Comparison of ENCODE assay signal across 8 cellular contexts in genomic region chr11:75565916-75566762, GRCh38. TPM values are rescaled to one million over a fixed set of nuclear protein-coding genes. Genes with fewer than 3 reads are reported as not detected.
DNase-seq lines count a peak whose midpoint lies in the region; ATAC-seq and TF ChIP-seq lines count a peak whose summit lies in the region.
"Had no signal": no experiment of that assay in that cellular context is flagged by ENCODE, and none has a peak within 500 bp of the region (broad histone marks: within the 10 kb centered on the region; RNA-seq: fewer than 3 reads in every experiment).

No MANE protein-coding gene starts in this region.

- peaks cover 69% of the 10 kb centered on the region for H3K79me2 ChIP-seq in GM23338 (replicated peaks; ENCODE audit: insufficient read depth)

- H3K27ac ChIP-seq in GM23338 (ENCODE audit: low read depth): peak overlapping the region; percentile 81
- H3K27ac ChIP-seq in left ventricle myocardium inferior (replicated peaks): peak overlapping the region; percentile 100
- H3K27ac ChIP-seq in skeletal muscle tissue (ENCODE audit: low read depth, low read length): peak overlapping the region; percentile 100

- H3K36me3 ChIP-seq in GM23338 (ENCODE audit: insufficient read depth) (peaks cover 43% of the 10 kb centered on the region), left ventricle myocardium inferior (peaks cover 68% of the 10 kb centered on the region), skeletal muscle tissue (ENCODE audit: control insufficient read depth in 3 of 3, insufficient read depth in 3 of 3, low read length in 3 of 3) (peaks cover 45 to 50% (median 46%) of the 10 kb centered on the region in 3 donors)

- TF ChIP-seq CTCF in GM23338 (conservative IDR thresholded peaks at IDR 0.05; ENCODE audit: low read depth in 2 of 2): no peak
- TF ChIP-seq CTCF in left ventricle myocardium inferior (IDR thresholded peaks at IDR 0.05; ENCODE audit: borderline replicate concordance): no peak

- H3K36me3 Mint-ChIP-seq in GM23338 (ENCODE audit: low read depth): peaks cover 81% of the 10 kb centered on the region
- H3K36me3 Mint-ChIP-seq in activated CD8-positive, alpha-beta T cell treated with anti-CD3 and anti-CD28 coated beads, Interleukin-2, amount 10 ng/mL, durations not matched to agents 7 days and 5 days (ENCODE audit: low read depth): peaks cover 11% of the 10 kb centered on the region

- no peaks in the 10 kb centered on the region for H3K9me3 Mint-ChIP-seq in GM23338
- H3K9me3 Mint-ChIP-seq in activated CD8-positive, alpha-beta T cell treated with anti-CD3 and anti-CD28 coated beads, Interleukin-2, amount 10 ng/mL, durations not matched to agents 7 days and 5 days (ENCODE audit: insufficient read depth): no peaks in the 10 kb centered on the region

- intact Hi-C loops in left ventricle myocardium inferior (cut with micrococcal nuclease): no loop called here

- H3K4me2 ChIP-seq in GM23338: peak overlapping the region; percentile 86; the same call in 1 of the 2 replicates

- ATAC-seq in GM23338: no peak
- no peak for ATAC-seq in activated CD8-positive, alpha-beta T cell treated with anti-CD3 and anti-CD28 coated beads, Interleukin-2, amount 10 ng/mL, durations not matched to agents 7 days and 5 days

- peak overlapping the region; percentile 85 for H3K27ac Mint-ChIP-seq in GM23338
- peak overlapping the region; percentile 80 for H3K27ac Mint-ChIP-seq in activated CD8-positive, alpha-beta T cell treated with anti-CD3 and anti-CD28 coated beads, Interleukin-2, amount 10 ng/mL, durations not matched to agents 7 days and 5 days

- DNase-seq in GM23338 (ENCODE audit: low spot score): no peak
- DNase-seq in activated CD8-positive, alpha-beta T cell treated with anti-CD3 and anti-CD28 coated beads, Interleukin-2, amount 10 ng/mL, durations not matched to agents 7 days and 5 days: peak; percentile 66
- DNase-seq in left ventricle myocardium inferior: no peak
- no peak for DNase-seq in GM19238 (ENCODE audit: insufficient read length, low spot score)
- no peak for DNase-seq in C1 segment of cervical spinal cord (lab: John Stamatoyannopoulos, UW)
- DNase-seq in H4 (ENCODE audit: low spot score): no peak

- peak overlapping the region; percentile 97; the same call in 1 of the 3 replicates for H3K4me3 Mint-ChIP-seq in GM23338
- H3K4me3 Mint-ChIP-seq in activated CD8-positive, alpha-beta T cell treated with anti-CD3 and anti-CD28 coated beads, Interleukin-2, amount 10 ng/mL, durations not matched to agents 7 days and 5 days: no peak overlapping the region

- POLR2A ChIA-PET in activated CD8-positive, alpha-beta T cell treated with anti-CD3 and anti-CD28 coated beads, Interleukin-2, amount 10 ng/mL, durations not matched to agents 7 days and 5 days (lab: Charles Lee): no interaction called here

- H3K4me1 Mint-ChIP-seq in GM23338: peaks cover 31% of the 10 kb centered on the region
- H3K4me1 Mint-ChIP-seq in activated CD8-positive, alpha-beta T cell treated with anti-CD3 and anti-CD28 coated beads, Interleukin-2, amount 10 ng/mL, durations not matched to agents 7 days and 5 days (ENCODE audit: low read depth): peaks cover 55% of the 10 kb centered on the region

- H3K4me3 ChIP-seq in GM23338: peak overlapping the region; percentile 98; the same call in 1 of the 2 replicates
- peak overlapping the region; percentile 90 for H3K4me3 ChIP-seq in left ventricle myocardium inferior
- peak overlapping the region in 2 of 3 donors; percentile 9 to 22 for H3K4me3 ChIP-seq in skeletal muscle tissue (ENCODE audit: low read length in 3 of 3)

- no peak overlapping the region for H2AFZ ChIP-seq in GM23338

- CTCF ChIA-PET in activated CD8-positive, alpha-beta T cell treated with anti-CD3 and anti-CD28 coated beads, Interleukin-2, amount 10 ng/mL, durations not matched to agents 7 days and 5 days (lab: Charles Lee): interaction anchor here (0.8 to 3.1 kb wide), 11 partner anchors 8 to 158 kb away, joined by 3 to 18 read pairs (median 4); no protein-coding TSS in a partner anchor

- H3K9me3 ChIP-seq in left ventricle myocardium inferior (replicated peaks) (no peaks in the 10 kb centered on the region), skeletal muscle tissue (ENCODE audit: control insufficient read depth in 3 of 3, low read length in 3 of 3) (no peaks in the 10 kb centered on the region)

- H3K27me3 ChIP-seq in GM23338 (ENCODE audit: insufficient read depth) (no peaks in the 10 kb centered on the region), left ventricle myocardium inferior (ENCODE audit: low read depth) (no peaks in the 10 kb centered on the region), skeletal muscle tissue (ENCODE audit: control insufficient read depth in 3 of 3, insufficient read depth in 3 of 3, low read length in 3 of 3) (no peaks in the 10 kb centered on the region)

- peaks cover 21% of the 10 kb centered on the region for H3F3A ChIP-seq in GM23338 (replicated peaks; ENCODE audit: low read depth)

- no peaks in the 10 kb centered on the region for H3K9me2 ChIP-seq in GM23338 (ENCODE audit: insufficient read depth)

- no peak overlapping the region for H3K9ac ChIP-seq in skeletal muscle tissue (ENCODE audit: low read depth in 1 of 3, low read length in 3 of 3)

- H3K4me1 ChIP-seq in GM23338 (ENCODE audit: insufficient read depth) (peaks cover 28% of the 10 kb centered on the region), left ventricle myocardium inferior (peaks cover 100% of the 10 kb centered on the region), skeletal muscle tissue (ENCODE audit: control insufficient read depth in 3 of 3, insufficient read depth in 3 of 3, low read length in 3 of 3) (peaks cover 46 to 71% (median 59%) of the 10 kb centered on the region in 3 donors)

- H4K20me1 ChIP-seq in GM23338 (replicated peaks; ENCODE audit: insufficient read depth): peaks cover 34% of the 10 kb centered on the region

- H3K27me3 Mint-ChIP-seq in GM23338 (ENCODE audit: insufficient read depth, low read depth, poor library complexity): peaks cover 32% of the 10 kb centered on the region
- no peaks in the 10 kb centered on the region for H3K27me3 Mint-ChIP-seq in activated CD8-positive, alpha-beta T cell treated with anti-CD3 and anti-CD28 coated beads, Interleukin-2, amount 10 ng/mL, durations not matched to agents 7 days and 5 days (ENCODE audit: low read depth)

TF ChIP-seq in GM23338, 12 proteins besides CTCF, POLR2A, EP300 and RAD21 (continues in another document):
- no peak for TF ChIP-seq EZH2phosphoT487 (IDR thresholded peaks at IDR 0.05; ENCODE audit: unreplicated experiment)
- no peak for TF ChIP-seq EZH2 (IDR thresholded peaks at IDR 0.05; ENCODE audit: low read depth, unreplicated experiment)
- TF ChIP-seq REST (IDR thresholded peaks at IDR 0.05; ENCODE audit: unreplicated experiment): no peak

RNA-seq across cellular contexts. Expression of gene SERPINH1, which starts 4.1 kb away (rescaled TPM):
- 1,217 and 1,375 TPM in 2 replicates for total RNA-seq in GM23338 (2014; rRNA removed; shearing (Covaris generic))
- 238 and 269 TPM in 2 replicates for polyA plus RNA-seq in GM23338 (2016; fragmentation: Nextera tagmentation; extraction: Ambion mirVana)
- 10 to 100 TPM in 1 of 2 experiments, 1 to 10 TPM in 1; 9.3 to 10.8 TPM for total RNA-seq in activated CD8-positive, alpha-beta T cell treated with anti-CD3 and anti-CD28 coated beads, Interleukin-2, amount 10 ng/mL, durations not matched to agents 7 days and 5 days
- total RNA-seq in left ventricle myocardium inferior (57.6 TPM), skeletal muscle tissue (237 TPM)
- total RNA-seq in H4 (2014; rRNA removed; shearing (Covaris generic)): 986 and 1,416 TPM in 2 replicates
- total RNA-seq: OCI-LY7 had no signal

RNA-seq across cellular contexts. Expression of gene GDPD5, which starts 40.4 kb away (rescaled TPM):
- 3.3 and 4.9 TPM in 2 replicates for total RNA-seq in GM23338 (2014; rRNA removed; shearing (Covaris generic))
- polyA plus RNA-seq in GM23338 (2016; fragmentation: Nextera tagmentation; extraction: Ambion mirVana): 1.6 and 1.7 TPM in 2 replicates
- 10 to 100 TPM; 23.1 to 26.6 TPM for total RNA-seq in activated CD8-positive, alpha-beta T cell treated with anti-CD3 and anti-CD28 coated beads, Interleukin-2, amount 10 ng/mL, durations not matched to agents 7 days and 5 days
- total RNA-seq in left ventricle myocardium inferior (4.4 TPM), skeletal muscle tissue (7.8 TPM)
- 6.8 and 8.0 TPM in 2 replicates for total RNA-seq in H4 (2014; rRNA removed; shearing (Covaris generic))

Comparison
In these comparisons a context has a peak if more than half of its experiments do, and no peak if none do; other contexts are left out.
1. H3K4me3 ChIP-seq: peak in every context shown above with its lines; median percentile 98 in GM23338; 90 in left ventricle myocardium inferior; 16 in skeletal muscle tissue.